Comparison of ENCODE assay signal across 13 cellular contexts in genomic region chr3:11588338-11588737, GRCh38. TPM values are rescaled to one million over a fixed set of nuclear protein-coding genes. Genes with fewer than 3 reads are reported as not detected.
DNase-seq lines count a peak whose midpoint lies in the region; ATAC-seq and TF ChIP-seq lines count a peak whose summit lies in the region.
"Had no signal": no experiment of that assay in that cellular context is flagged by ENCODE, and none has a peak within 500 bp of the region (broad histone marks: within the 10 kb centered on the region; RNA-seq: fewer than 3 reads in every experiment).

No MANE protein-coding gene starts in this region.

- no peaks in the 10 kb centered on the region for H3K9me3 ChIP-seq in CD4-positive, alpha-beta memory T cell (ENCODE audit: control insufficient read depth in 1 of 2, low read length in 2 of 2)
- no peaks in the 10 kb centered on the region for H3K9me3 ChIP-seq in gastrocnemius medialis

- H3K36me3 Mint-ChIP-seq in CD4-positive, alpha-beta memory T cell = peaks cover 19 to 26% of the 10 kb centered on the region in 2 donors
- H3K36me3 Mint-ChIP-seq in activated T-helper 17 cell treated with anti-CD3 and anti-CD28 coated beads, Interleukin-2, amount 50 U/mL, for 72 hours (ENCODE audit: low read depth) = peaks cover 24% of the 10 kb centered on the region
- no peaks in the 10 kb centered on the region for H3K36me3 Mint-ChIP-seq in immature natural killer cell

- no peaks in the 10 kb centered on the region for H3K27me3 ChIP-seq in CD4-positive, alpha-beta memory T cell (ENCODE audit: insufficient read depth, low read length)
- H3K27me3 ChIP-seq in gastrocnemius medialis = no peaks in the 10 kb centered on the region

- in situ Hi-C loops in gastrocnemius medialis (cut with MboI; ENCODE audit: low sequenced_read_pairs in 4 of 4) = no loop called here

- intact Hi-C loops in CD4-positive, alpha-beta memory T cell (cut with micrococcal nuclease) = no loop called here
- intact Hi-C loops in gastrocnemius medialis (cut with DNase I; ENCODE audit: low total_unique reads) = no loop called here

- no peaks in the 10 kb centered on the region for H3K9me3 Mint-ChIP-seq in CD4-positive, alpha-beta memory T cell
- H3K9me3 Mint-ChIP-seq in activated T-helper 17 cell treated with anti-CD3 and anti-CD28 coated beads, Interleukin-2, amount 50 U/mL, for 72 hours = no peaks in the 10 kb centered on the region
- H3K9me3 Mint-ChIP-seq in immature natural killer cell = no peaks in the 10 kb centered on the region

- CTCF ChIA-PET in CD4-positive, alpha-beta memory T cell (lab: Charles Lee; ENCODE audit: partially characterized antibody) = no interaction called here

- no peaks in the 10 kb centered on the region for H3K36me3 ChIP-seq in CD4-positive, alpha-beta memory T cell (ENCODE audit: insufficient read depth, low read length)
- H3K36me3 ChIP-seq in gastrocnemius medialis = no peaks in the 10 kb centered on the region

- TF ChIP-seq CTCF in gastrocnemius medialis (IDR thresholded peaks at IDR 0.05 in 4 of 5, conservative IDR thresholded peaks at IDR 0.05 in 1 of 5) = no peak

- POLR2A ChIA-PET in CD4-positive, alpha-beta memory T cell (lab: Charles Lee; ENCODE audit: partially characterized antibody) = no interaction called here

- peaks cover 40 to 76% (median 62%) of the 10 kb centered on the region in 4 donors for H3K4me1 Mint-ChIP-seq in CD4-positive, alpha-beta memory T cell
- peaks cover 43% of the 10 kb centered on the region for H3K4me1 Mint-ChIP-seq in activated T-helper 17 cell treated with anti-CD3 and anti-CD28 coated beads, Interleukin-2, amount 50 U/mL, for 72 hours
- H3K4me1 Mint-ChIP-seq in immature natural killer cell = peaks cover 80 to 94% of the 10 kb centered on the region in 2 donors

- no peak overlapping the region for H3K27ac ChIP-seq in CD4-positive, alpha-beta memory T cell (ENCODE audit: low read depth, low read length)
- H3K27ac ChIP-seq in gastrocnemius medialis = peak overlapping the region; percentile 48 to 76 (median 66)

- no peak overlapping the region for H3K4me3 ChIP-seq in CD4-positive, alpha-beta memory T cell (ENCODE audit: low read length in 2 of 2)
- H3K4me3 ChIP-seq in gastrocnemius medialis = no peak overlapping the region

- peaks cover 6% of the 10 kb centered on the region for H3K4me1 ChIP-seq in CD4-positive, alpha-beta memory T cell (ENCODE audit: insufficient read depth, low read length)
- peaks cover 79 to 89% of the 10 kb centered on the region in 2 donors for H3K4me1 ChIP-seq in gastrocnemius medialis

- peak overlapping the region in 4 of 7 donors; percentile 51 to 84 (median 60) for H3K27ac Mint-ChIP-seq in CD4-positive, alpha-beta memory T cell
- H3K27ac Mint-ChIP-seq in activated T-helper 17 cell treated with anti-CD3 and anti-CD28 coated beads, Interleukin-2, amount 50 U/mL, for 72 hours = peak overlapping the region; percentile 35
- peak overlapping the region; percentile 24 to 72 (median 58) for H3K27ac Mint-ChIP-seq in immature natural killer cell

- no peak overlapping the region for H3K4me3 Mint-ChIP-seq in CD4-positive, alpha-beta memory T cell
- no peak overlapping the region for H3K4me3 Mint-ChIP-seq in activated T-helper 17 cell treated with anti-CD3 and anti-CD28 coated beads, Interleukin-2, amount 50 U/mL, for 72 hours
- peak overlapping the region in 1 of 5 donors; percentile 15 for H3K4me3 Mint-ChIP-seq in immature natural killer cell

- no peaks in the 10 kb centered on the region for H3K27me3 Mint-ChIP-seq in CD4-positive, alpha-beta memory T cell
- no peaks in the 10 kb centered on the region for H3K27me3 Mint-ChIP-seq in activated T-helper 17 cell treated with anti-CD3 and anti-CD28 coated beads, Interleukin-2, amount 50 U/mL, for 72 hours
- H3K27me3 Mint-ChIP-seq in immature natural killer cell (ENCODE audit: low read depth in 3 of 3) = peaks cover 0 to 4% (median 0%) of the 10 kb centered on the region in 3 donors

- TF ChIP-seq POLR2A in gastrocnemius medialis (IDR thresholded peaks at IDR 0.05) = no peak

- ATAC-seq in activated T-helper 17 cell treated with anti-CD3 and anti-CD28 coated beads, Interleukin-2, amount 50 U/mL, for 72 hours (replicated peaks) = no peak
- ATAC-seq in gastrocnemius medialis = no peak
- ATAC-seq in GM19397 (IDR thresholded peaks at IDR 0.05; ENCODE audit: unreplicated experiment) = no peak

- no peak for DNase-seq in CD4-positive, alpha-beta memory T cell
- DNase-seq in immature natural killer cell (no peak), gastrocnemius medialis (no peak), NAMALWA (ENCODE audit: low spot score) (no peak), SW480 (ENCODE audit: low spot score) (no peak)
- DNase-seq in effector CD8-positive, alpha-beta T cell (lab: John Stamatoyannopoulos, UW) = no peak
- DNase-seq: DND-41; effector CD4-positive, alpha-beta T cell; kidney glomerular epithelial cell; occipital lobe; stimulated activated CD4-positive, alpha-beta T cell treated with anti-CD3 and anti-CD28 coated beads, Interleukin-15, amount 100 ng/mL, for 24 hours had no signal

RNA-seq across cellular contexts. Expression of gene VGLL4, which starts 55.4 kb away (rescaled TPM):
- 10 to 100 TPM; 29.2 to 30.3 TPM for total RNA-seq in CD4-positive, alpha-beta memory T cell
- polyA plus RNA-seq in CD4-positive, alpha-beta memory T cell = 10 to 100 TPM; 15.1 to 21.9 TPM
- 10 to 100 TPM; 34.3 to 42.4 TPM for total RNA-seq in activated T-helper 17 cell treated with anti-CD3 and anti-CD28 coated beads, Interleukin-2, amount 50 U/mL, for 72 hours
- polyA plus RNA-seq in immature natural killer cell = 10 to 100 TPM; 11.9 to 44.4 (median 25.6) TPM
- 10 to 100 TPM in 3 of 4 donors, 1 to 10 TPM in 1; 8.9 to 20.9 (median 12.8) TPM for total RNA-seq in gastrocnemius medialis
